Comparison of ENCODE assay signal across 8 cellular contexts in the genomic region with DNA sequence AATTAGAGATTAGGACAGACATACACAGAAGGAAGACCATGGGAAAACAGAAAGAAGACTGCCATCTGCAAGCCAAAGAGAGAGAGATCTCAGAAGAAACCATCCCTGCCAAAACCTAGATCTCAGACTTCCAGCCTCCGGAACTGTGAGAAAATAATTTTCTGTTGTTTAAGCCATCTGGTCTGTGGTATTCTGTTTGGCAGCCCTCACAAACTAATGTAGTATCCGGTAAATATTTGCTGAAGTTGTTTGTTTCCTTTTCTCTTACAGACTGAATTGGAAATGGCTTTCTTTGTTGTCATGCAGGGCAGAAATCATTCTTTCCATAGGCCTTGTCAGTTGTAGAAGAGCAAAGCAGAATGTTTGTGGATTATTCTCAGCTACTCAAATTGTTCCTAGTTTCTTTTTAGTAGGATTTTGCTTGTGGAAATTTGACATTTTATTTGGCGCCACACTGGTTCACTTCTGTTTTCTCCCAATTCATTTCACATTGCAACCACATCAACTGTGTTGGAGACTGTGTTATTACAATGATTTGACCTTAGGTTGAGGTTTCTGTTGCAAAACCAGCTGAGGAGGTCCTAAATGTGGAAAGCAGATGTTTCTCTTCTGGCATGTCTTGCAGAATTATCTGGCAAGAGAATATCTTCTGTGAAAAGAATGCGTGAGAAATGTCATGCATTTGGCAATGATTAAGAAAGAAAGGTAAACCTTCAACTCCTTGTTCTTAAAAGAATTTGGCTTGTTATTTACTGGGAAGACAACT. TPM values are rescaled to one million over a fixed set of nuclear protein-coding genes. Genes with fewer than 3 reads are reported as not detected.
DNase-seq lines count a peak whose midpoint lies in the region; ATAC-seq, FAIRE-seq and TF ChIP-seq lines count a peak whose summit lies in the region.

No MANE protein-coding gene starts in this region.

- H3K27ac ChIP-seq in rectal smooth muscle tissue (ENCODE audit: low read depth, low read length): peak overlapping the region; percentile 42
- no peak overlapping the region for H3K27ac ChIP-seq in CD8-positive, alpha-beta memory T cell (ENCODE audit: low read depth, low read length)

- TF ChIP-seq CTCF in fibroblast of mammary gland (conservative IDR thresholded peaks at IDR 0.05; ENCODE audit: control insufficient read depth, insufficient read depth, low read depth, low read length) (no peak), nephron progenitor cell (IDR thresholded peaks at IDR 0.05) (no peak)

- H3K9me3 ChIP-seq in CD8-positive, alpha-beta memory T cell (ENCODE audit: low read length): no peaks in the 10 kb centered on the region

- no peak overlapping the region for H3K27ac Mint-ChIP-seq in nephron progenitor cell
- peak overlapping the region in 2 of 8 donors; percentile 11 to 84 for H3K27ac Mint-ChIP-seq in CD8-positive, alpha-beta memory T cell

- H3K27me3 ChIP-seq in rectal smooth muscle tissue (ENCODE audit: control insufficient read depth, insufficient read depth, low read length): no peaks in the 10 kb centered on the region
- no peaks in the 10 kb centered on the region for H3K27me3 ChIP-seq in CD8-positive, alpha-beta memory T cell (ENCODE audit: insufficient read depth, low read length, poor library complexity, severe bottlenecking)

- no peak for FAIRE-seq in HTR-8/SVneo (lab: Jason Lieb, UNC)

- H3K36me3 Mint-ChIP-seq in nephron progenitor cell (ENCODE audit: low read depth): no peaks in the 10 kb centered on the region
- H3K36me3 Mint-ChIP-seq in CD8-positive, alpha-beta memory T cell: peaks cover 3 to 67% (median 14%) of the 10 kb centered on the region in 3 donors

- no peak overlapping the region for H3K4me3 Mint-ChIP-seq in nephron progenitor cell
- H3K4me3 Mint-ChIP-seq in CD8-positive, alpha-beta memory T cell: no peak overlapping the region

- H3K4me1 Mint-ChIP-seq in nephron progenitor cell: peaks cover 26% of the 10 kb centered on the region
- H3K4me1 Mint-ChIP-seq in CD8-positive, alpha-beta memory T cell: peaks cover 0 to 3% (median 0%) of the 10 kb centered on the region in 3 donors

- ATAC-seq in GM18520 (IDR thresholded peaks at IDR 0.05; ENCODE audit: unreplicated experiment): no peak

- H3K9ac ChIP-seq in rectal smooth muscle tissue (ENCODE audit: low read length): no peak overlapping the region

- DNase-seq in EH (ENCODE audit: low read depth) (peak; percentile 86), NOMO-1 (lab: John Stamatoyannopoulos, UW; ENCODE audit: unreplicated experiment in 2 of 2) (peak; percentile 70 to 89), fibroblast of mammary gland (ENCODE audit: low read depth) (peak; percentile 96), HTR-8/SVneo (ENCODE audit: insufficient read length, low spot score) (no peak), nephron progenitor cell (no peak)
- no peak for DNase-seq in CD8-positive, alpha-beta memory T cell

- POLR2A ChIA-PET in CD8-positive, alpha-beta memory T cell (lab: Charles Lee): no interaction called here

- no peaks in the 10 kb centered on the region for H3K9me3 Mint-ChIP-seq in nephron progenitor cell
- H3K9me3 Mint-ChIP-seq in CD8-positive, alpha-beta memory T cell: no peaks in the 10 kb centered on the region

- H3K4me3 ChIP-seq in fibroblast of mammary gland (ENCODE audit: control insufficient read depth, low read depth, low read length): no peak overlapping the region
- no peak overlapping the region for H3K4me3 ChIP-seq in rectal smooth muscle tissue (ENCODE audit: low read length)
- H3K4me3 ChIP-seq in CD8-positive, alpha-beta memory T cell (ENCODE audit: low read length): no peak overlapping the region

- no peaks in the 10 kb centered on the region for H3K27me3 Mint-ChIP-seq in nephron progenitor cell (ENCODE audit: low read depth, poor library complexity)
- no peaks in the 10 kb centered on the region for H3K27me3 Mint-ChIP-seq in CD8-positive, alpha-beta memory T cell

- H3K4me1 ChIP-seq in rectal smooth muscle tissue (ENCODE audit: control insufficient read depth, insufficient read depth, low read length): peaks cover 6% of the 10 kb centered on the region
- H3K4me1 ChIP-seq in CD8-positive, alpha-beta memory T cell (ENCODE audit: insufficient read depth, low read length): no peaks in the 10 kb centered on the region

- H3K36me3 ChIP-seq in rectal smooth muscle tissue (ENCODE audit: control insufficient read depth, insufficient read depth, low read length): no peaks in the 10 kb centered on the region
- H3K36me3 ChIP-seq in CD8-positive, alpha-beta memory T cell (ENCODE audit: insufficient read depth, low read length): no peaks in the 10 kb centered on the region

- CTCF ChIA-PET in CD8-positive, alpha-beta memory T cell (lab: Charles Lee): interaction anchor here (0.7 to 2.8 kb wide), 3 partner anchors 8 to 294 kb away, joined by 3 to 9 read pairs (median 3); no protein-coding TSS in a partner anchor

RNA-seq across cellular contexts. Expression of a gene that starts 25.9 kb away (rescaled TPM):
- 10 to 100 TPM; 35.0 to 37.1 TPM for total RNA-seq in CD8-positive, alpha-beta memory T cell
- 24.4 TPM for polyA plus RNA-seq in CD8-positive, alpha-beta memory T cell

RNA-seq across cellular contexts. Expression of a gene that starts 46.6 kb away (rescaled TPM):
- total RNA-seq in CD8-positive, alpha-beta memory T cell: 10 to 100 TPM; 22.3 to 24.7 TPM
- polyA plus RNA-seq in CD8-positive, alpha-beta memory T cell: 10.6 TPM

Comparison
In these comparisons a context has a peak if more than half of its experiments do, and no peak if none do; other contexts are left out.
1. DNase-seq: peak in EH (single experiment), NOMO-1 (2 of 2) and fibroblast of mammary gland (single experiment); none in HTR-8/SVneo (single experiment), nephron progenitor cell (single experiment) and CD8-positive, alpha-beta memory T cell (0 of 5).